In genomic region chr6:1625352-1625773, GRCh38 we compare ENCODE assay signal across 10 cellular contexts. TPM values are rescaled to one million over a fixed set of nuclear protein-coding genes. Genes with fewer than 3 reads are reported as not detected.
DNase-seq lines count a peak whose midpoint lies in the region; ATAC-seq and TF ChIP-seq lines count a peak whose summit lies in the region.
"Had no signal": no experiment of that assay in that cellular context is flagged by ENCODE, and none has a peak within 500 bp of the region (broad histone marks: within the 10 kb centered on the region; RNA-seq: fewer than 3 reads in every experiment).

No MANE protein-coding gene starts in this region.

- no peaks in the 10 kb centered on the region for H3K36me3 ChIP-seq in lower lobe of right lung
- H3K36me3 ChIP-seq in tibial artery, result no peaks in the 10 kb centered on the region
- H3K36me3 ChIP-seq: HAP-1 had no signal

- H3K4me3 ChIP-seq in lower lobe of right lung, result peak overlapping the region; percentile 60
- H3K4me3 ChIP-seq in tibial artery, result peak overlapping the region; percentile 59 to 91
- H3K4me3 ChIP-seq: HAP-1 had no signal

- H3K27me3 ChIP-seq in lower lobe of right lung (ENCODE audit: low read depth) (peaks cover 87% of the 10 kb centered on the region), tibial artery (no peaks in the 10 kb centered on the region)

- no peaks in the 10 kb centered on the region for H3K36me3 Mint-ChIP-seq in activated CD4-positive, alpha-beta T cell treated with anti-CD3 and anti-CD28 coated beads, Interleukin-2, amount 10 ng/mL, durations not matched to agents 24 days and 14 days (ENCODE audit: low read depth)
- no peaks in the 10 kb centered on the region for H3K36me3 Mint-ChIP-seq in chondrocyte (ENCODE audit: low read depth)

- H3K9me3 ChIP-seq in lower lobe of right lung (no peaks in the 10 kb centered on the region), tibial artery (no peaks in the 10 kb centered on the region)
- H3K9me3 ChIP-seq: HAP-1 had no signal

- no peak overlapping the region for H3K27ac Mint-ChIP-seq in activated CD4-positive, alpha-beta T cell treated with anti-CD3 and anti-CD28 coated beads, Interleukin-2, amount 10 ng/mL, durations not matched to agents 24 days and 14 days
- peak overlapping the region; percentile 85 for H3K27ac Mint-ChIP-seq in chondrocyte (ENCODE audit: unreplicated experiment)

- intact Hi-C loops in activated CD4-positive, alpha-beta T cell treated with anti-CD3 and anti-CD28 coated beads, Interleukin-2, amount 10 ng/mL, durations not matched to agents 24 days and 14 days (cut with micrococcal nuclease), result no loop called here
- intact Hi-C loops in lower lobe of right lung (cut with DNase I) (no loop called here), tibial artery (cut with DNase I; ENCODE audit: low total_unique reads) (no loop called here)

- H3K4me3 Mint-ChIP-seq in activated CD4-positive, alpha-beta T cell treated with anti-CD3 and anti-CD28 coated beads, Interleukin-2, amount 10 ng/mL, durations not matched to agents 24 days and 14 days, result peak overlapping the region; percentile 72
- peak overlapping the region; percentile 84 for H3K4me3 Mint-ChIP-seq in chondrocyte (ENCODE audit: unreplicated experiment)

- ATAC-seq in lower lobe of right lung (peak in 1 of 2 donors; percentile 21), GM21526 (IDR thresholded peaks at IDR 0.05; ENCODE audit: low FRiP score, unreplicated experiment) (no peak)

- peak; percentile 16 for TF ChIP-seq CTCF in chondrocyte (IDR thresholded peaks at IDR 0.05)
- no peak for TF ChIP-seq CTCF in lower lobe of right lung (IDR thresholded peaks at IDR 0.05)
- no peak for TF ChIP-seq CTCF in tibial artery (IDR thresholded peaks at IDR 0.05)

- no peak for DNase-seq in activated CD4-positive, alpha-beta T cell treated with anti-CD3 and anti-CD28 coated beads, Interleukin-2, amount 10 ng/mL, durations not matched to agents 24 days and 14 days
- DNase-seq in activated CD4-positive, alpha-beta T cell treated with anti-CD3 and anti-CD28 coated beads, Interleukin-2, amount 50 U/mL, for 4 hours, result no peak
- DNase-seq in chondrocyte (ENCODE audit: low spot score) (no peak), lower lobe of right lung (no peak), tibial artery (no peak), nucleus accumbens (lab: John Stamatoyannopoulos, UW) (no peak)
- DNase-seq in activated effector memory CD4-positive, alpha-beta T cell treated with Interleukin-2 at 50 U/mL for 16 hours, result no peak
- DNase-seq: NCI-H2107 had no signal

- H3K27ac ChIP-seq in lower lobe of right lung (no peak overlapping the region), tibial artery (peak overlapping the region; percentile 91 to 98)

- no peaks in the 10 kb centered on the region for H3K9me3 Mint-ChIP-seq in activated CD4-positive, alpha-beta T cell treated with anti-CD3 and anti-CD28 coated beads, Interleukin-2, amount 10 ng/mL, durations not matched to agents 24 days and 14 days
- H3K9me3 Mint-ChIP-seq in chondrocyte (ENCODE audit: low read depth), result no peaks in the 10 kb centered on the region

- H3K27me3 Mint-ChIP-seq in activated CD4-positive, alpha-beta T cell treated with anti-CD3 and anti-CD28 coated beads, Interleukin-2, amount 10 ng/mL, durations not matched to agents 24 days and 14 days, result peaks cover 65% of the 10 kb centered on the region
- H3K27me3 Mint-ChIP-seq in chondrocyte (ENCODE audit: low read depth), result no peaks in the 10 kb centered on the region

- H3K4me1 ChIP-seq in lower lobe of right lung (peaks cover 10% of the 10 kb centered on the region), tibial artery (peaks cover 0 to 73% (median 37%) of the 10 kb centered on the region in 4 donors)
- H3K4me1 ChIP-seq: HAP-1 had no signal

- H3K4me1 Mint-ChIP-seq in activated CD4-positive, alpha-beta T cell treated with anti-CD3 and anti-CD28 coated beads, Interleukin-2, amount 10 ng/mL, durations not matched to agents 24 days and 14 days, result peaks cover 6% of the 10 kb centered on the region
- peaks cover 71% of the 10 kb centered on the region for H3K4me1 Mint-ChIP-seq in chondrocyte (ENCODE audit: low read depth)

RNA-seq across cellular contexts. Expression of gene FOXC1, which starts 15.6 kb away (rescaled TPM):
- 0.07 TPM in 2 replicates for total RNA-seq in activated CD4-positive, alpha-beta T cell treated with anti-CD3 and anti-CD28 coated beads, Interleukin-2, amount 10 ng/mL, durations not matched to agents 24 days and 14 days
- 84.2 to 125 TPM (median 84.4 TPM) in 3 replicates for total RNA-seq in chondrocyte
- 2.3 TPM for total RNA-seq in lower lobe of right lung

Comparison
In these comparisons a context has a peak if more than half of its experiments do, and no peak if none do; other contexts are left out.
1. RNA of gene FOXC1, which starts 15.6 kb away (total RNA-seq): 84.2 to 125 TPM in chondrocyte; 2.3 TPM in lower lobe of right lung (single experiment) and 0.07 TPM in activated CD4-positive, alpha-beta T cell treated with anti-CD3 and anti-CD28 coated beads, Interleukin-2, amount 10 ng/mL, durations not matched to agents 24 days and 14 days; every median in the first group is over 10 times any median in the second.